1 cellular context compared by ENCODE assay signal in genomic region chr6:10403385-10404106, GRCh38.
TF ChIP-seq lines count a peak whose summit lies in the region.

No MANE protein-coding gene starts in this region.

TF ChIP-seq in K562, 482 proteins besides CTCF, POLR2A, EP300 and RAD21 (continued from another document and continues in another):
- TF ChIP-seq ZMIZ1 (IDR thresholded peaks at IDR 0.05; ENCODE audit: low read depth in 2 of 2, low read length in 2 of 2) (no peak), NFE2L1 (tag; IDR thresholded peaks at IDR 0.05; ENCODE audit: borderline replicate concordance, low read depth) (no peak), ZNF12 (CRISPR knock-in tag; IDR thresholded peaks at IDR 0.05) (0 out of 2 replicates have a peak, but pooled peaks have one; percentile 47), ATF1 (CRISPR knock-in tag; IDR thresholded peaks at IDR 0.05) (no peak), ATF1 (tag; IDR thresholded peaks at IDR 0.05) (no peak), SNRNP70 (optimal IDR thresholded peaks at IDR 0.05; ENCODE audit: low read depth, low read length) (no peak), ATF7 (IDR thresholded peaks at IDR 0.05) (no peak; the same call in 1 of the 2 replicates), ZNF197 (CRISPR knock-in tag; IDR thresholded peaks at IDR 0.05; ENCODE audit: low read depth) (0 out of 2 replicates have a peak, but pooled peaks have one; percentile 23), ZNF696 (CRISPR knock-in tag; conservative IDR thresholded peaks at IDR 0.05) (no peak), SNAPC5 (CRISPR knock-in tag; IDR thresholded peaks at IDR 0.05) (no peak), JUND (IDR thresholded peaks at IDR 0.05; ENCODE audit: borderline replicate concordance, low read depth, low read length) (no peak; the same call in 1 of the 2 replicates), JUND (tag; IDR thresholded peaks at IDR 0.05; ENCODE audit: borderline replicate concordance, low read depth, low read length) (0 out of 3 replicates have a peak, but pooled peaks have one; percentile 28), MIER1 (IDR thresholded peaks at IDR 0.05; ENCODE audit: low read depth) (no peak), ZNF444 (CRISPR knock-in tag; IDR thresholded peaks at IDR 0.05) (no peak), FUS (optimal IDR thresholded peaks at IDR 0.05; ENCODE audit: low read depth, low read length) (no peak), EZH2 (IDR thresholded peaks at IDR 0.05; ENCODE audit: borderline replicate concordance, low read depth, low read length) (no peak), HSF4 (CRISPR knock-in tag; IDR thresholded peaks at IDR 0.05; ENCODE audit: borderline replicate concordance) (no peak), YY1 (IDR thresholded peaks at IDR 0.05; ENCODE audit: borderline replicate concordance in 1 of 3, control insufficient read depth in 1 of 3, extremely low read depth in 1 of 3, insufficient read depth in 3 of 3, insufficient read length in 1 of 3, insufficient replicate concordance in 2 of 3, low read depth in 1 of 3, low read length in 2 of 3) (no peak), HNRNPUL1 (IDR thresholded peaks at IDR 0.05; ENCODE audit: low read length) (no peak), TCF15 (CRISPR knock-in tag; IDR thresholded peaks at IDR 0.05) (no peak), ZNF77 (CRISPR knock-in tag; IDR thresholded peaks at IDR 0.05) (no peak), ZNF584 (CRISPR knock-in tag; IDR thresholded peaks at IDR 0.05; ENCODE audit: low read depth) (no peak), SIX5 (IDR thresholded peaks at IDR 0.05; ENCODE audit: borderline replicate concordance in 1 of 2, insufficient read depth in 1 of 2, low read depth in 1 of 2, low read length in 2 of 2) (no peak), ZFP30 (CRISPR knock-in tag; IDR thresholded peaks at IDR 0.05; ENCODE audit: borderline replicate concordance) (no peak), BCOR (IDR thresholded peaks at IDR 0.05) (no peak), RBM15 (IDR thresholded peaks at IDR 0.05; ENCODE audit: insufficient read depth, low read length) (no peak), ZNF224 (CRISPR knock-in tag; IDR thresholded peaks at IDR 0.05) (no peak), ZNF146 (CRISPR knock-in tag; IDR thresholded peaks at IDR 0.05; ENCODE audit: unreplicated experiment) (no peak), CEBPB (tag; IDR thresholded peaks at IDR 0.05) (no peak), CREB3L1 (IDR thresholded peaks at IDR 0.05; ENCODE audit: borderline replicate concordance, low read depth) (no peak; the same call in 1 of the 2 replicates), NCOA4 (IDR thresholded peaks at IDR 0.05; ENCODE audit: partially characterized antibody) (no peak), SAFB2 (IDR thresholded peaks at IDR 0.05; ENCODE audit: borderline replicate concordance, low read depth, low read length, severe bottlenecking) (no peak), NKRF (IDR thresholded peaks at IDR 0.05; ENCODE audit: borderline replicate concordance) (no peak), ZNF140 (CRISPR knock-in tag; IDR thresholded peaks at IDR 0.05) (no peak), SP1 (CRISPR knock-in tag; IDR thresholded peaks at IDR 0.05) (no peak), STAT5A (IDR thresholded peaks at IDR 0.05; ENCODE audit: borderline replicate concordance, low read length) (no peak), ARID2 (IDR thresholded peaks at IDR 0.05) (peak; percentile 72)
- TF ChIP-seq, protein P1, sequence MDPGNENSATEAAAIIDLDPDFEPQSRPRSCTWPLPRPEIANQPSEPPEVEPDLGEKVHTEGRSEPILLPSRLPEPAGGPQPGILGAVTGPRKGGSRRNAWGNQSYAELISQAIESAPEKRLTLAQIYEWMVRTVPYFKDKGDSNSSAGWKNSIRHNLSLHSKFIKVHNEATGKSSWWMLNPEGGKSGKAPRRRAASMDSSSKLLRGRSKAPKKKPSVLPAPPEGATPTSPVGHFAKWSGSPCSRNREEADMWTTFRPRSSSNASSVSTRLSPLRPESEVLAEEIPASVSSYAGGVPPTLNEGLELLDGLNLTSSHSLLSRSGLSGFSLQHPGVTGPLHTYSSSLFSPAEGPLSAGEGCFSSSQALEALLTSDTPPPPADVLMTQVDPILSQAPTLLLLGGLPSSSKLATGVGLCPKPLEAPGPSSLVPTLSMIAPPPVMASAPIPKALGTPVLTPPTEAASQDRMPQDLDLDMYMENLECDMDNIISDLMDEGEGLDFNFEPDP (CRISPR knock-in tag; IDR thresholded peaks at IDR 0.05), result 0 out of 2 replicates have a peak, but pooled peaks have one; percentile 19
- TF ChIP-seq, protein P2, sequence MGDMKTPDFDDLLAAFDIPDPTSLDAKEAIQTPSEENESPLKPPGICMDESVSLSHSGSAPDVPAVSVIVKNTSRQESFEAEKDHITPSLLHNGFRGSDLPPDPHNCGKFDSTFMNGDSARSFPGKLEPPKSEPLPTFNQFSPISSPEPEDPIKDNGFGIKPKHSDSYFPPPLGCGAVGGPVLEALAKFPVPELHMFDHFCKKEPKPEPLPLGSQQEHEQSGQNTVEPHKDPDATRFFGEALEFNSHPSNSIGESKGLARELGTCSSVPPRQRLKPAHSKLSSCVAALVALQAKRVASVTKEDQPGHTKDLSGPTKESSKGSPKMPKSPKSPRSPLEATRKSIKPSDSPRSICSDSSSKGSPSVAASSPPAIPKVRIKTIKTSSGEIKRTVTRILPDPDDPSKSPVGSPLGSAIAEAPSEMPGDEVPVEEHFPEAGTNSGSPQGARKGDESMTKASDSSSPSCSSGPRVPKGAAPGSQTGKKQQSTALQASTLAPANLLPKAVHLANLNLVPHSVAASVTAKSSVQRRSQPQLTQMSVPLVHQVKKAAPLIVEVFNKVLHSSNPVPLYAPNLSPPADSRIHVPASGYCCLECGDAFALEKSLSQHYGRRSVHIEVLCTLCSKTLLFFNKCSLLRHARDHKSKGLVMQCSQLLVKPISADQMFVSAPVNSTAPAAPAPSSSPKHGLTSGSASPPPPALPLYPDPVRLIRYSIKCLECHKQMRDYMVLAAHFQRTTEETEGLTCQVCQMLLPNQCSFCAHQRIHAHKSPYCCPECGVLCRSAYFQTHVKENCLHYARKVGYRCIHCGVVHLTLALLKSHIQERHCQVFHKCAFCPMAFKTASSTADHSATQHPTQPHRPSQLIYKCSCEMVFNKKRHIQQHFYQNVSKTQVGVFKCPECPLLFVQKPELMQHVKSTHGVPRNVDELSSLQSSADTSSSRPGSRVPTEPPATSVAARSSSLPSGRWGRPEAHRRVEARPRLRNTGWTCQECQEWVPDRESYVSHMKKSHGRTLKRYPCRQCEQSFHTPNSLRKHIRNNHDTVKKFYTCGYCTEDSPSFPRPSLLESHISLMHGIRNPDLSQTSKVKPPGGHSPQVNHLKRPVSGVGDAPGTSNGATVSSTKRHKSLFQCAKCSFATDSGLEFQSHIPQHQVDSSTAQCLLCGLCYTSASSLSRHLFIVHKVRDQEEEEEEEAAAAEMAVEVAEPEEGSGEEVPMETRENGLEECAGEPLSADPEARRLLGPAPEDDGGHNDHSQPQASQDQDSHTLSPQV (IDR thresholded peaks at IDR 0.05), result no peak
- TF ChIP-seq, protein P3, sequence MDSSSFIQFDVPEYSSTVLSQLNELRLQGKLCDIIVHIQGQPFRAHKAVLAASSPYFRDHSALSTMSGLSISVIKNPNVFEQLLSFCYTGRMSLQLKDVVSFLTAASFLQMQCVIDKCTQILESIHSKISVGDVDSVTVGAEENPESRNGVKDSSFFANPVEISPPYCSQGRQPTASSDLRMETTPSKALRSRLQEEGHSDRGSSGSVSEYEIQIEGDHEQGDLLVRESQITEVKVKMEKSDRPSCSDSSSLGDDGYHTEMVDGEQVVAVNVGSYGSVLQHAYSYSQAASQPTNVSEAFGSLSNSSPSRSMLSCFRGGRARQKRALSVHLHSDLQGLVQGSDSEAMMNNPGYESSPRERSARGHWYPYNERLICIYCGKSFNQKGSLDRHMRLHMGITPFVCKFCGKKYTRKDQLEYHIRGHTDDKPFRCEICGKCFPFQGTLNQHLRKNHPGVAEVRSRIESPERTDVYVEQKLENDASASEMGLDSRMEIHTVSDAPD (CRISPR knock-in tag; IDR thresholded peaks at IDR 0.05), result no peak
